In the genomic region with DNA sequence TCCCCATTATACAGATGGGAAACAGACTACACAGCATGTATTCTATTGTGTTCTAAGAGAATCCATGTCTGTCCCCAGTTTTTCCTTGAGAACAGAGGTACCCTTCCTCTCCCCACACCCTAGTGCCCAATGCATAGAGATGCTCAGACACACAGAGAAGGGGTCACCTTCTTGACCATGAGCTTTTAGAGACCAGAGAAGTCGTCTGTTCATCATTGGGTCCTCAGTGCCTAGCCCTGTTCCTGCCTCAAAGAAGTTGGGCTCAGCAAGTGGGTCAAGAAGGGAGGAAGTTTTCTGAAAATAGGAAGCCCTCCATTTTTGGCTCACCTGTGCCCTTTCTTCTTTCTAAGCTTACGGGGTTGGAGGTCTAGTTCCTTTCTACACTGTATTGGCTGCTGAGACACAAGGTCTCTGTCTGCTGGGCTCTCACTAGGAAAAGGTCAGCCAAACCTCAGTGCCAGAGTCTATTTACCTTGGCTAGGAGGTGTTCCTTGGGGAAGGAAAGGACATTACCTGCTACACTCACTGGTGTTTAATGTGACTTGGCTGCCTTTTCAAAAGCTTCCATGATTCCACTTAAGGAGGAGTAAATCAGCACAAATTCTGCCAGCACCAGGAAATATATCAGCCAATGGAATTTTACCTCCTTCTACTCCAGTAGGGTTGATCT, we compare ENCODE assay signal across 21 cellular contexts.
"Had no signal": no experiment of that assay in that cellular context is flagged by ENCODE, and none has a peak within 500 bp of the region (broad histone marks: within the 10 kb centered on the region; RNA-seq: fewer than 3 reads in every experiment).

No MANE protein-coding gene starts in this region.

- FAIRE-seq: endothelial cell of umbilical vein, keratinocyte had no signal

- DNase-seq: activated B cell treated with CpG ODN at 0.5 μM for 24 hours; activated CD4-positive, alpha-beta T cell treated with anti-CD3 and anti-CD28 coated beads, Interleukin-2, amount 50 U/mL, for 1 hour; activated CD8-positive, alpha-beta T cell treated with anti-CD3 and anti-CD28 coated beads for 36 hours; activated naive CD8-positive, alpha-beta T cell treated with anti-CD3 and anti-CD28 coated beads, Interleukin-2, amount 50 U/mL, for 24 hours; activated T-cell treated with anti-CD3 and anti-CD28 coated beads, Interleukin-2, amount 50 U/mL, for 4 hours; amygdala; central memory CD4-positive, alpha-beta T cell; foreskin fibroblast; head of caudate nucleus; hippocampal formation; left cardiac atrium; stimulated activated CD4-positive, alpha-beta T cell treated with anti-CD3 and anti-CD28 coated beads, Interleukin-12 subunit alpha, Interleukin-12 subunit beta, amount 100 ng/mL, for 4 hours; stimulated activated CD4-positive, alpha-beta T cell treated with anti-CD3 and anti-CD28 coated beads, Interleukin-4, amount 100 ng/mL, for 1 hour; stimulated activated naive CD8-positive, alpha-beta T cell treated with anti-CD3 and anti-CD28 coated beads, Interleukin-15, Interleukin-2, amounts not matched to agents 100 U/mL and 50 U/mL, for 24 hours; testis; trophoblast cell; uterus had no signal

- H3K27ac ChIP-seq: skin epidermis, testis, uterus had no signal

- H3K4me3 ChIP-seq: skin epidermis, testis, uterus had no signal

- H3K9me3 ChIP-seq: testis, uterus had no signal

- H3K4me1 ChIP-seq: testis, uterus had no signal

- ATAC-seq: activated T-cell treated with anti-CD3 and anti-CD28 coated beads, Interleukin-2, amount 50 U/mL, for 4 hours; left cardiac atrium; sciatic nerve; stimulated activated naive CD8-positive, alpha-beta T cell treated with anti-CD3 and anti-CD28 coated beads, Interleukin-15, Interleukin-2, amounts not matched to agents 100 U/mL and 50 U/mL, for 24 hours had no signal
